Comparison of ENCODE assay signal across 2 cellular contexts in the genomic region with DNA sequence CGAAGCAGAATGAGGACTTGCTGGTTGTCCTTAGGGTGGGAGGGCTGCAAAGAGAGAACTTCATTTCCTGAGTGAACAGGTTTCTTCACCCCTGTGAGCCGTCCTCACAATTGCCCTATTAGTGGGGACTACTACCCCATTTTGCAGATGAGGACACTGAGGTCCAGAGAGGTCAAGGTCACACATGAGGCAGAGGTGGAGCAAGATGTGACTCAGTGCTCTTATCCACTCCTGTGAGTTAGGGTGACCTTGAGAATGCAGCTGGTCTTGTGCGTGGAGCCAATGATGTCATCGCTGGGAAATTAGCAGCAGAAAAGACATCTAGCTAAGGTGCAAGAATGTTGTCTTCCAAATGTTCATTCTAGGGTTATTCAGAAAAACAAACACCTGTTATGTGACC.
TF ChIP-seq lines count a peak whose summit lies in the region.

No MANE protein-coding gene starts in this region.

TF ChIP-seq in IMR-90, 13 proteins besides CTCF, POLR2A, EP300 and RAD21:
- no peak for TF ChIP-seq NFE2L2 (IDR thresholded peaks at IDR 0.05; ENCODE audit: low read depth, low read length)
- no peak for TF ChIP-seq MAZ (IDR thresholded peaks at IDR 0.05; ENCODE audit: borderline replicate concordance, low read depth, low read length)
- TF ChIP-seq FOS (IDR thresholded peaks at IDR 0.05; ENCODE audit: low read depth, low read length), result no peak
- no peak for TF ChIP-seq MXI1 (IDR thresholded peaks at IDR 0.05; ENCODE audit: borderline replicate concordance, low read depth, low read length)
- no peak for TF ChIP-seq CHD1 (IDR thresholded peaks at IDR 0.05; ENCODE audit: low read depth, low read length)
- no peak for TF ChIP-seq RCOR1 (IDR thresholded peaks at IDR 0.05; ENCODE audit: insufficient replicate concordance, low read length)
- no peak for TF ChIP-seq BHLHE40 (IDR thresholded peaks at IDR 0.05; ENCODE audit: low read depth, low read length)

TF ChIP-seq in K562, 482 proteins besides CTCF, POLR2A, EP300 and RAD21:
- peak; percentile 61; the same call in 1 of the 2 replicates for TF ChIP-seq BCOR (IDR thresholded peaks at IDR 0.05)
- TF ChIP-seq, protein P1, sequence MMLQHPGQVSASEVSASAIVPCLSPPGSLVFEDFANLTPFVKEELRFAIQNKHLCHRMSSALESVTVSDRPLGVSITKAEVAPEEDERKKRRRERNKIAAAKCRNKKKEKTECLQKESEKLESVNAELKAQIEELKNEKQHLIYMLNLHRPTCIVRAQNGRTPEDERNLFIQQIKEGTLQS (IDR thresholded peaks at IDR 0.05), result peak; percentile 37; the same call in 1 of the 2 replicates
- TF ChIP-seq, protein P1 (CRISPR knock-in tag; conservative IDR thresholded peaks at IDR 0.05), result no peak
- no peak for TF ChIP-seq KAT7 (CRISPR knock-in tag; IDR thresholded peaks at IDR 0.05; ENCODE audit: borderline replicate concordance)
- peak; percentile 93 for TF ChIP-seq ESRRA (IDR thresholded peaks at IDR 0.05; ENCODE audit: borderline replicate concordance, low read depth)
- TF ChIP-seq RBM25 (IDR thresholded peaks at IDR 0.05; ENCODE audit: low read depth, low read length, severe bottlenecking), result peak; percentile 52
